14 cellular contexts compared by ENCODE assay signal in genomic region chr9:129464972-129465833, GRCh38.
A peak's percentile ranks its signal among the peaks of the same experiment; 100 is the strongest.
DNase-seq lines count a peak whose midpoint lies in the region; ATAC-seq, FAIRE-seq and TF ChIP-seq lines count a peak whose summit lies in the region.
"Had no signal": no experiment of that assay in that cellular context is flagged by ENCODE, and none has a peak within 500 bp of the region (broad histone marks: within the 10 kb centered on the region; RNA-seq: fewer than 3 reads in every experiment).

No MANE protein-coding gene starts in this region.

- intact Hi-C loops in A673 (cut with micrococcal nuclease; ENCODE audit: unreplicated experiment) = no loop called here
- intact Hi-C loops in activated CD8-positive, alpha-beta T cell treated with anti-CD3 and anti-CD28 coated beads for 36 hours (cut with micrococcal nuclease) = no loop called here

- H3K9me3 ChIP-seq in SJCRH30 (replicated peaks) (no peaks in the 10 kb centered on the region), skeletal muscle satellite cell (replicated peaks; ENCODE audit: low read length) (no peaks in the 10 kb centered on the region), A673 (ENCODE audit: low read depth, low read length, poor library complexity, severe bottlenecking) (no peaks in the 10 kb centered on the region)

- no peaks in the 10 kb centered on the region for H3K36me3 ChIP-seq in H7 (replicated peaks; ENCODE audit: control insufficient read depth, insufficient read depth, low read length)
- no peaks in the 10 kb centered on the region for H3K36me3 ChIP-seq in SJCRH30
- H3K36me3 ChIP-seq in skeletal muscle satellite cell (ENCODE audit: insufficient read depth, low read length) = no peaks in the 10 kb centered on the region
- no peaks in the 10 kb centered on the region for H3K36me3 ChIP-seq in A673 (ENCODE audit: insufficient read depth, low read length, poor library complexity, severe bottlenecking)

- H3K4me3 ChIP-seq in H7 (ENCODE audit: insufficient read depth, low read depth, low read length) = no peak overlapping the region
- H3K4me3 ChIP-seq in SJCRH30 = no peak overlapping the region
- H3K4me3 ChIP-seq in skeletal muscle satellite cell (ENCODE audit: low read length) = no peak overlapping the region
- no peak overlapping the region for H3K4me3 ChIP-seq in A673 (ENCODE audit: low read depth, low read length, poor library complexity, severe bottlenecking)
- H3K4me3 ChIP-seq: PC-9 had no signal

- peak overlapping the region; percentile 3 for H3K9ac ChIP-seq in skeletal muscle satellite cell (ENCODE audit: low read depth, low read length)

- peaks cover 37% of the 10 kb centered on the region for H3K4me1 ChIP-seq in SJCRH30
- peaks cover 39% of the 10 kb centered on the region for H3K4me1 ChIP-seq in skeletal muscle satellite cell (ENCODE audit: control insufficient read depth, insufficient read depth, low read length)
- H3K4me1 ChIP-seq in A673 (ENCODE audit: insufficient read depth, low read length, poor library complexity, severe bottlenecking) = peaks cover 19% of the 10 kb centered on the region

- POLR2A ChIA-PET in A673 (lab: Charles Lee; ENCODE audit: low non-redundant PET) = interaction anchor here (0.7 kb wide), 1 partner anchor 87 kb away, joined by 7 read pairs; no protein-coding TSS in a partner anchor
- POLR2A ChIA-PET in activated CD8-positive, alpha-beta T cell treated with anti-CD3 and anti-CD28 coated beads for 36 hours (lab: Charles Lee) = interaction anchor here (1.4 to 2.0 kb wide), 2 partner anchors 10 to 16 kb away, joined by 3 to 5 read pairs; no protein-coding TSS in a partner anchor

- DNase-seq in H7 (peak; percentile 49), SJCRH30 (peak; percentile 65 to 66), glomerular visceral epithelial cell (ENCODE audit: extremely low spot score) (peak; percentile 42), GM12891 (ENCODE audit: insufficient read length, low spot score) (no peak), H4 (ENCODE audit: low spot score) (no peak), A673 (ENCODE audit: low spot score) (no peak)
- no peak for DNase-seq in activated CD8-positive, alpha-beta T cell treated with anti-CD3 and anti-CD28 coated beads for 36 hours
- DNase-seq: activated CD4-positive, alpha-beta T cell treated with anti-CD3 and anti-CD28 coated beads for 1 hour; activated naive CD4-positive, alpha-beta T cell treated with anti-CD3 and anti-CD28 coated beads, Interleukin-2, amount 50 U/mL, for 16 hours; DND-41; NCI-H187 treated with DMSO at 0.1 percent for 48 hours; occipital lobe; PC-9 had no signal

- BruUV-seq in A673 (replicated peaks; lab: Mats Ljungman, UMichigan) = no TSS peak

- H3K4me2 ChIP-seq in skeletal muscle satellite cell (ENCODE audit: low read length) = peak overlapping the region; percentile 12
- H3K4me2 ChIP-seq: PC-9 had no signal

- peaks cover 15% of the 10 kb centered on the region for H3K4me1 Mint-ChIP-seq in activated CD8-positive, alpha-beta T cell treated with anti-CD3 and anti-CD28 coated beads for 36 hours (ENCODE audit: low read depth)

- no peaks in the 10 kb centered on the region for H3K27me3 Mint-ChIP-seq in activated CD8-positive, alpha-beta T cell treated with anti-CD3 and anti-CD28 coated beads for 36 hours

- H3K36me3 Mint-ChIP-seq in activated CD8-positive, alpha-beta T cell treated with anti-CD3 and anti-CD28 coated beads for 36 hours (ENCODE audit: low read depth) = no peaks in the 10 kb centered on the region

- CTCF ChIA-PET in A673 (lab: Charles Lee) = no interaction called here
- CTCF ChIA-PET in activated CD8-positive, alpha-beta T cell treated with anti-CD3 and anti-CD28 coated beads for 36 hours (lab: Charles Lee) = no interaction called here

- H3K27ac Mint-ChIP-seq in activated CD8-positive, alpha-beta T cell treated with anti-CD3 and anti-CD28 coated beads for 36 hours = no peak overlapping the region

- H3K4me3 Mint-ChIP-seq in activated CD8-positive, alpha-beta T cell treated with anti-CD3 and anti-CD28 coated beads for 36 hours = no peak overlapping the region

- no peak for TF ChIP-seq POLR2A in GM12891 (IDR thresholded peaks at IDR 0.05; ENCODE audit: low read depth, low read length)

- H3K27ac ChIP-seq in SJCRH30 (no peak overlapping the region), A673 (ENCODE audit: low read depth, low read length, poor library complexity, severe bottlenecking) (no peak overlapping the region)
- H3K27ac ChIP-seq: PC-9 had no signal

- no peak for TF ChIP-seq CTCF in A673 (conservative IDR thresholded peaks at IDR 0.05; ENCODE audit: low read depth, low read length)
- no peak for TF ChIP-seq CTCF in activated CD8-positive, alpha-beta T cell treated with anti-CD3 and anti-CD28 coated beads for 36 hours (IDR thresholded peaks at IDR 0.05)

- no peaks in the 10 kb centered on the region for H3K9me3 Mint-ChIP-seq in activated CD8-positive, alpha-beta T cell treated with anti-CD3 and anti-CD28 coated beads for 36 hours

- no peak for FAIRE-seq in GM12891 (lab: Jason Lieb, UNC)

- ATAC-seq in activated CD8-positive, alpha-beta T cell treated with anti-CD3 and anti-CD28 coated beads for 36 hours = no peak

- H3K27me3 ChIP-seq in H7 (ENCODE audit: control insufficient read depth, insufficient read depth, low read length) (no peaks in the 10 kb centered on the region), SJCRH30 (peaks cover 1% of the 10 kb centered on the region; the same call in 1 of the 2 replicates), skeletal muscle satellite cell (ENCODE audit: control insufficient read depth, insufficient read depth, low read length) (no peaks in the 10 kb centered on the region), A673 (replicated peaks; ENCODE audit: insufficient read depth, low read depth, low read length, poor library complexity) (no peaks in the 10 kb centered on the region)

TF ChIP-seq in GM12891, 5 proteins besides CTCF, POLR2A, EP300 and RAD21:
- TF ChIP-seq TAF1 (IDR thresholded peaks at IDR 0.05; ENCODE audit: low read depth, low read length) (no peak), SPI1 (IDR thresholded peaks at IDR 0.05; ENCODE audit: low read depth, low read length) (no peak), POU2F2 (IDR thresholded peaks at IDR 0.05; ENCODE audit: low read depth, low read length) (no peak), POLR2AphosphoS5 (IDR thresholded peaks at IDR 0.05; ENCODE audit: low read depth, low read length) (no peak), PAX5 (IDR thresholded peaks at IDR 0.05; ENCODE audit: insufficient read depth, low read length, severe bottlenecking) (no peak)

Comparison
In these comparisons a context has a peak if more than half of its experiments do, and no peak if none do; other contexts are left out.
1. DNase-seq: peak in H7 (single experiment), SJCRH30 (2 of 2) and glomerular visceral epithelial cell (single experiment); none in GM12891 (single experiment), H4 (single experiment), A673 (single experiment) and activated CD8-positive, alpha-beta T cell treated with anti-CD3 and anti-CD28 coated beads for 36 hours (single experiment).